Comparison of ENCODE assay signal across 1 cellular context in the genomic region with DNA sequence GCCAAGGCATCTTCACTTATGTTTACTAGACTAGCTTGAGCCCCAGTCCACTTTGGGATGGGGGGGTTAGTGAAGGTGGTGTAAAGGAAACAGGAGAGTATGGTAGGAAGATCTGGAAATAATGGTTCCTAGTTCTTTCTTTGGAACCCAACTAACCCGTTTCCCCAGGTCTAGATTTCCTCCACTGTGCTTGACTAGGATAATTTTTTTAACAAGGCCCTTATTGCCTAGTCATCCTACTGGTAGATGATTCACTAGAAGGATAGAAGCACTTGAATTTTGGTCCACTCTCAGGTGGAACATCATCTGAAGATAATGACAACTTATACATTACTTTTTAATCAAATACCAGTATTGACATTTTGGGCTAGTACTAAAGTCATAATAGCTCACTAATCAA.
TF ChIP-seq lines count a peak whose summit lies in the region.

No MANE protein-coding gene starts in this region.

TF ChIP-seq in WTC11, 78 proteins besides CTCF, POLR2A, EP300 and RAD21:
- TF ChIP-seq ZBTB21 (CRISPR knock-in tag; IDR thresholded peaks at IDR 0.05; ENCODE audit: borderline replicate concordance) (no peak), EMX1 (CRISPR knock-in tag; IDR thresholded peaks at IDR 0.05) (no peak), TEAD1 (CRISPR knock-in tag; IDR thresholded peaks at IDR 0.05) (no peak)
- TF ChIP-seq, protein P1, sequence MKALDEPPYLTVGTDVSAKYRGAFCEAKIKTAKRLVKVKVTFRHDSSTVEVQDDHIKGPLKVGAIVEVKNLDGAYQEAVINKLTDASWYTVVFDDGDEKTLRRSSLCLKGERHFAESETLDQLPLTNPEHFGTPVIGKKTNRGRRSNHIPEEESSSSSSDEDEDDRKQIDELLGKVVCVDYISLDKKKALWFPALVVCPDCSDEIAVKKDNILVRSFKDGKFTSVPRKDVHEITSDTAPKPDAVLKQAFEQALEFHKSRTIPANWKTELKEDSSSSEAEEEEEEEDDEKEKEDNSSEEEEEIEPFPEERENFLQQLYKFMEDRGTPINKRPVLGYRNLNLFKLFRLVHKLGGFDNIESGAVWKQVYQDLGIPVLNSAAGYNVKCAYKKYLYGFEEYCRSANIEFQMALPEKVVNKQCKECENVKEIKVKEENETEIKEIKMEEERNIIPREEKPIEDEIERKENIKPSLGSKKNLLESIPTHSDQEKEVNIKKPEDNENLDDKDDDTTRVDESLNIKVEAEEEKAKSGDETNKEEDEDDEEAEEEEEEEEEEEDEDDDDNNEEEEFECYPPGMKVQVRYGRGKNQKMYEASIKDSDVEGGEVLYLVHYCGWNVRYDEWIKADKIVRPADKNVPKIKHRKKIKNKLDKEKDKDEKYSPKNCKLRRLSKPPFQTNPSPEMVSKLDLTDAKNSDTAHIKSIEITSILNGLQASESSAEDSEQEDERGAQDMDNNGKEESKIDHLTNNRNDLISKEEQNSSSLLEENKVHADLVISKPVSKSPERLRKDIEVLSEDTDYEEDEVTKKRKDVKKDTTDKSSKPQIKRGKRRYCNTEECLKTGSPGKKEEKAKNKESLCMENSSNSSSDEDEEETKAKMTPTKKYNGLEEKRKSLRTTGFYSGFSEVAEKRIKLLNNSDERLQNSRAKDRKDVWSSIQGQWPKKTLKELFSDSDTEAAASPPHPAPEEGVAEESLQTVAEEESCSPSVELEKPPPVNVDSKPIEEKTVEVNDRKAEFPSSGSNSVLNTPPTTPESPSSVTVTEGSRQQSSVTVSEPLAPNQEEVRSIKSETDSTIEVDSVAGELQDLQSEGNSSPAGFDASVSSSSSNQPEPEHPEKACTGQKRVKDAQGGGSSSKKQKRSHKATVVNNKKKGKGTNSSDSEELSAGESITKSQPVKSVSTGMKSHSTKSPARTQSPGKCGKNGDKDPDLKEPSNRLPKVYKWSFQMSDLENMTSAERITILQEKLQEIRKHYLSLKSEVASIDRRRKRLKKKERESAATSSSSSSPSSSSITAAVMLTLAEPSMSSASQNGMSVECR (CRISPR knock-in tag; IDR thresholded peaks at IDR 0.05; ENCODE audit: borderline replicate concordance) = no peak
